In the genomic region with DNA sequence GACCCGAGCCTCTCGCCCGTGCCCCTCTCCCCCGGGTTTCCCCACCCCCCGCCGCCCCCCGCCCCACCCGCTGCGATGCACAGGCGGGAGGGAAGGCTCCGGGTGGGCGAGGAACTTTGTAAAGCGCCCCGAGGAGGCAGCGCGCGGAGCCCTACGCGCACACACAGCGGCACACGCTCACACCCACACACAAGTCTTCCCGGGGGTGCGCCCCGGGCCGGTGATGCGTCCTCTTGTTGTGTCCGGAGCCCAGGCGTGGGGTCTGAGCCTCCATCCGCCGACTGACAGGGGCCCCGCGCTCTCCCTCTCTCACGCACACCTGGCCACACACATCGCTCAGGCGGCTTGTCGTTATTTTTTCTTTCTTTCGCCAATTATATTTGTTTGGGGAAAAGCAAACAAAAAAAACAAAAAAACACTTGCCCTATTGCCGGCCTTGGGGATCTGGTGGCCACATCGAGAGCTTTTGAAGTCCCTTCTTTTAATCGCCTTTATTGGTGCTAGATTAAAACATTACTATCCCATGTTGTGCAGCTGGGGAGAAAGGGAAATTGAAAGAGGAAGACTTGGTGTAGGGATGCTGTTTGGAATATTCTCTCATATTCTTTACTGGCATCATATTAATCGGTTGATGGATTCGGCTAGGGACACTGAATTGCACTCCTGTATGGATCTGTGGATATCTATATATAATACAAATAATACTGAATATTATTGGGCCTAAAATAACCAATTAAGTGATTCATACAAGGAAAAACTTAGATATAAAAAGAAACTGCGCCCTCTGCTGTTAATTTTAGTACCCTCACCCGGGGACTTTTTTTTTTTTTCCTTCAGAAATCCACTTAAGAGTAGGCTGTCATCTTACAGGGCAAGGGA, we compare ENCODE assay signal across 8 cellular contexts. TPM values are rescaled to one million over a fixed set of nuclear protein-coding genes. Genes with fewer than 3 reads are reported as not detected.
A peak's percentile ranks its signal among the peaks of the same experiment; 100 is the strongest.
DNase-seq lines count a peak whose midpoint lies in the region; ATAC-seq, FAIRE-seq and TF ChIP-seq lines count a peak whose summit lies in the region.

No MANE protein-coding gene starts in this region.

- H3K27me3 ChIP-seq in Karpas-422 (ENCODE audit: low read length) (no peaks in the 10 kb centered on the region), small intestine (ENCODE audit: control insufficient read depth in 2 of 2, insufficient read depth in 2 of 2, low read length in 2 of 2) (peaks cover 0 to 9% of the 10 kb centered on the region in 2 donors)

- no peaks in the 10 kb centered on the region for H3K9me2 ChIP-seq in Karpas-422 (replicated peaks; ENCODE audit: insufficient read depth, low read length)

- H4K20me1 ChIP-seq in Karpas-422 (ENCODE audit: insufficient read depth, low read depth, low read length), result no peaks in the 10 kb centered on the region

- H3K4me2 ChIP-seq in Karpas-422 (ENCODE audit: low read depth, low read length, poor library complexity, severe bottlenecking), result peak overlapping the region; percentile 28

- H3K27ac ChIP-seq in Karpas-422 (ENCODE audit: low read length), result no peak overlapping the region
- no peak overlapping the region for H3K27ac ChIP-seq in small intestine (ENCODE audit: low read depth in 1 of 2, low read length in 1 of 2)

- TF ChIP-seq CTCF in CD14-positive monocyte (IDR thresholded peaks at IDR 0.05), result peak; percentile 73

- H3K9me3 Mint-ChIP-seq in CD14-positive monocyte, result peaks cover 0 to 16% (median 9%) of the 10 kb centered on the region in 7 donors

- H3K9me3 ChIP-seq in Karpas-422 (ENCODE audit: low read length), result no peaks in the 10 kb centered on the region
- no peaks in the 10 kb centered on the region for H3K9me3 ChIP-seq in small intestine (ENCODE audit: control insufficient read depth, low read depth)

- peaks cover 15% of the 10 kb centered on the region for H3K4me1 Mint-ChIP-seq in CD14-positive monocyte

- intact Hi-C loops in CD14-positive monocyte (cut with micrococcal nuclease), result no loop called here

- WGBS in small intestine, 3 donors, result 0 to 1% (median 1%) methylated on average over 38 to 44 of the region's 44 CpGs

- H3K36me3 ChIP-seq in Karpas-422 (ENCODE audit: insufficient read depth, low read length) (no peaks in the 10 kb centered on the region), small intestine (ENCODE audit: control insufficient read depth in 2 of 2, insufficient read depth in 2 of 2, low read length in 2 of 2) (no peaks in the 10 kb centered on the region)

- H3K4me1 ChIP-seq in Karpas-422 (ENCODE audit: low read length) (peaks cover 4% of the 10 kb centered on the region; the same call in 1 of the 2 replicates), small intestine (ENCODE audit: control insufficient read depth in 2 of 2, insufficient read depth in 1 of 2, low read depth in 1 of 2, low read length in 1 of 2) (peaks cover 3 to 6% of the 10 kb centered on the region in 2 donors)

- H3K36me3 Mint-ChIP-seq in CD14-positive monocyte, result no peaks in the 10 kb centered on the region

- no peak for DNase-seq in CD14-positive monocyte (ENCODE audit: low spot score)
- DNase-seq in Karpas-422, result peak; percentile 80
- DNase-seq in SHP77 treated with DMSO at 0.1 percent for 48 hours (lab: John Stamatoyannopoulos, UW), result peak; percentile 62
- peak; percentile 27 for DNase-seq in cerebellum (ENCODE audit: low spot score)
- DNase-seq in islet precursor cell, result peak; percentile 69
- DNase-seq in small intestine, result peak; percentile 12
- DNase-seq in mesenteric fat pad (ENCODE audit: low spot score), result no peak

- ATAC-seq in GM19023 (IDR thresholded peaks at IDR 0.05; ENCODE audit: unreplicated experiment), result peak; percentile 47

- no peak for FAIRE-seq in small intestine (lab: Jason Lieb, UNC)

- H3K79me2 ChIP-seq in Karpas-422 (ENCODE audit: low read length), result no peaks in the 10 kb centered on the region

- H3K4me3 Mint-ChIP-seq in CD14-positive monocyte, result peak overlapping the region; percentile 52 to 90

- no peak overlapping the region for H3K27ac Mint-ChIP-seq in CD14-positive monocyte

- H3K4me3 ChIP-seq in Karpas-422 (ENCODE audit: low read length) (no peak overlapping the region), small intestine (ENCODE audit: low read depth in 1 of 2, low read length in 2 of 2) (peak overlapping the region in 1 of 2 donors; percentile 40)

- H2AFZ ChIP-seq in Karpas-422 (ENCODE audit: low read length), result no peak overlapping the region

- no peak overlapping the region for H3K9ac ChIP-seq in Karpas-422 (ENCODE audit: low read length)

- peaks cover 54 to 64% (median 55%) of the 10 kb centered on the region in 3 donors for H3K27me3 Mint-ChIP-seq in CD14-positive monocyte (ENCODE audit: low read depth in 3 of 3)

RNA-seq across cellular contexts. Expression of a gene that starts 0.9 kb away (rescaled TPM):
- polyA plus RNA-seq in CD14-positive monocyte, result not detected
- not detected in 2 replicates for total RNA-seq in Karpas-422 (2014; rRNA removed; shearing (Covaris generic); ENCODE audit: low replicate concordance)
- 16.8 TPM for total RNA-seq in cerebellum
- polyA plus RNA-seq in small intestine, result under 1 TPM in 1 of 3 donors, not detected in 2; 0.27 TPM
- total RNA-seq in mesenteric fat pad, result not detected

Comparison
In these comparisons a context has a peak if more than half of its experiments do, and no peak if none do; other contexts are left out.
1. DNase-seq: peak in Karpas-422 (single experiment), SHP77 treated with DMSO at 0.1 percent for 48 hours (single experiment), cerebellum (single experiment), islet precursor cell (single experiment) and small intestine (single experiment); none in CD14-positive monocyte (single experiment) and mesenteric fat pad (single experiment).
2. RNA of a gene that starts 0.9 kb away (total RNA-seq): 16.8 TPM in cerebellum (single experiment); not detected in mesenteric fat pad (single experiment) and not detected in Karpas-422; every median in the first group is over 10 times any median in the second.